In the genomic region with DNA sequence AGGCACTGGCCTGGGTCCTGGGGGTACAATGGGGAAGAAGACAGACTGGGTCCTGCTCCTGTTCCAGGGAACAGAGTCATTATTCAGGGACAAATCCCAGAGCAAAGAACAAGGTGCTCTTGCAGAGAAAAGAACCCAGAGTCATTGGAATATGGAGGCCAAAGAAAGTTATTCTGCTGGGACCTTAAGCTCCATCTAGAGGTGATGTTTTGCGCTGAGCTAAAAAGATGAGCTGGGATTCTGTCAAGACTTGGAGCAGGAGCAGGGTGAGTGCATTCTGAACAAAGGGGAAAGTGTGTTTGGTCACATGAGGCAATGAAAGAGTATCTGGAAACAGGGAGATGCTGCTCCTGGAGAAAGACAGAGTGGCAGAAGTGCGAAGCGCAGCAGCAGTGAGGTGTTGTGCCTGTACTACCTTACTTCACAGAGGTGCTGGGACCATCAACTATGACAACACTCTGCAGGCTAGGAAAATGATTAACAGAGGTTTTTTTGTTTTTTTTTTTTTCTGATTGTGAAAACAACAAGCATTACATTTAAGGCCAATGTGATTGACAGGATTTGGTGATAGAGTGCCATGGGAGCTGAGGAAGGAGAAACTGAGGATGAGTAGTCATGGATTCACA, we compare ENCODE assay signal across 8 cellular contexts.
DNase-seq lines count a peak whose midpoint lies in the region; ATAC-seq, FAIRE-seq and TF ChIP-seq lines count a peak whose summit lies in the region.

No MANE protein-coding gene starts in this region.

- in situ Hi-C loops in GM12878 (cut with MboI) = no loop called here

- TF ChIP-seq CTCF in GM12864 (IDR thresholded peaks at IDR 0.05; ENCODE audit: low read depth, low read length, missing control alignments) = peak; percentile 57
- peak; percentile 46 to 58 (median 47); a peak in 5 of 6 replicates for TF ChIP-seq CTCF in GM12878 (IDR thresholded peaks at IDR 0.05 in 2 of 3, conservative IDR thresholded peaks at IDR 0.05 in 1 of 3; ENCODE audit: control insufficient read depth in 2 of 3, extremely low read depth in 1 of 3, insufficient read depth in 1 of 3, low read depth in 3 of 3, low read length in 3 of 3)
- TF ChIP-seq CTCF in mucosa of descending colon (IDR thresholded peaks at IDR 0.05) = no peak

- ATAC-seq in GM12878 (peak; percentile 90), mucosa of descending colon (peak; percentile 76), GM21360 (IDR thresholded peaks at IDR 0.05; ENCODE audit: unreplicated experiment) (no peak)

- SMC1A ChIA-PET in GM12878 (lab: Charles Lee; ENCODE audit: uncharacterized antibody, unreplicated experiment) = interaction anchor here (0.6 to 4.3 kb wide), 36 partner anchors 13 to 368 kb away, joined by 3 to 83 read pairs (median 5); partner anchors contain the start of gene AKAP11

- no TSS peak for BruUV-seq in GM12878 (replicated peaks; lab: Mats Ljungman, UMichigan)

- POLR2A ChIA-PET in GM12878 (lab: Charles Lee) = interaction anchor here (0.7 to 1.2 kb wide), 5 partner anchors 105 to 148 kb away, joined by 3 to 4 read pairs (median 3); no protein-coding TSS in a partner anchor

- WGBS in GM12878 (ENCODE audit: insufficient coverage, insufficient replicate concordance, low lambda C conversion rate, missing lambda C conversion rate) = 81% methylated on average over 3 of the region's 3 CpGs

- TF ChIP-seq RAD21 in GM12878 (IDR thresholded peaks at IDR 0.05; ENCODE audit: insufficient read depth, low read depth, low read length) = peak; percentile 83

- no peak for TF ChIP-seq EP300 in GM12878 (IDR thresholded peaks at IDR 0.05; ENCODE audit: borderline replicate concordance in 1 of 2, control insufficient read depth in 1 of 2, low read depth in 2 of 2, low read length in 2 of 2)

- RAD21 ChIA-PET in GM12878 (lab: Charles Lee; ENCODE audit: unreplicated experiment) = interaction anchor here (0.6 to 3.0 kb wide), 31 partner anchors 13 to 811 kb away, joined by 3 to 85 read pairs (median 4); no protein-coding TSS in a partner anchor

- H3K36me3 ChIP-seq in GM12878 (ENCODE audit: control insufficient read depth in 2 of 2, insufficient read depth in 2 of 2, low read length in 1 of 2) = no peaks in the 10 kb centered on the region
- no peaks in the 10 kb centered on the region for H3K36me3 ChIP-seq in mucosa of descending colon (ENCODE audit: low read depth)

- intact Hi-C loops in GM12878 (cut with micrococcal nuclease; ENCODE audit: unreplicated experiment) (loop anchor here (1.0 to 5.0 kb wide), 3 partner anchors 71 to 144 kb away; no protein-coding TSS in a partner anchor), mucosa of descending colon (cut with DNase I, micrococcal nuclease) (no loop called here)

- no peak for FAIRE-seq in GM12878 (lab: Jason Lieb, UNC)
- FAIRE-seq in urothelium cell line (lab: Jason Lieb, UNC) = no peak

- TF ChIP-seq POLR2A in GM12878 (IDR thresholded peaks at IDR 0.05; ENCODE audit: low read depth, low read length) = no peak

- H3K4me3 ChIP-seq in GM12864 (ENCODE audit: low read depth, low read length) (no peak overlapping the region), GM12878 (no peak overlapping the region), mucosa of descending colon (no peak overlapping the region)

- CTCF ChIA-PET in GM12878 (lab: Yijun Ruan, JAX) = interaction anchor here (0.6 to 4.3 kb wide), 48 partner anchors 13 to 452 kb away, joined by 3 to 67 read pairs (median 5); no protein-coding TSS in a partner anchor

- no peaks in the 10 kb centered on the region for H3K27me3 ChIP-seq in GM12878 (replicated peaks in 1 of 2; ENCODE audit: control insufficient read depth in 2 of 2, insufficient read depth in 2 of 2, low read length in 1 of 2)

- 0 out of 2 replicates have a peak, but pooled peaks cover 3% of the 10 kb centered on the region for H3K4me1 ChIP-seq in GM12878 (ENCODE audit: control insufficient read depth, insufficient read depth, low read length)
- H3K4me1 ChIP-seq in mucosa of descending colon (ENCODE audit: low read depth) = no peaks in the 10 kb centered on the region

- no peak overlapping the region for H3K9ac ChIP-seq in GM12878 (ENCODE audit: control insufficient read depth, insufficient read depth, low read length)

- no peak overlapping the region for H3K27ac ChIP-seq in GM12878 (ENCODE audit: control insufficient read depth, insufficient read depth)

- no peaks in the 10 kb centered on the region for H4K20me1 ChIP-seq in GM12878 (ENCODE audit: control insufficient read depth, insufficient read depth)

- H3K79me2 ChIP-seq in GM12878 (ENCODE audit: control insufficient read depth, insufficient read depth, low read length) = no peaks in the 10 kb centered on the region

- H3K4me2 ChIP-seq in GM12878 (ENCODE audit: control insufficient read depth, insufficient read depth) = no peak overlapping the region

- peak overlapping the region; percentile 55 for H2AFZ ChIP-seq in GM12878 (ENCODE audit: control insufficient read depth, low read depth, low read length)

- H3K9me3 ChIP-seq in GM12878 (replicated peaks; ENCODE audit: control insufficient read depth, insufficient read depth, low read length) (no peaks in the 10 kb centered on the region; the same call in 1 of the 3 replicates), mucosa of descending colon (no peaks in the 10 kb centered on the region)

- DNase-seq in GM12864 (ENCODE audit: low read depth) (peak; percentile 35), LHCN-M2 (ENCODE audit: low read depth) (peak; percentile 34), GM12878 (ENCODE audit: low read depth, low spot score) (no peak), mucosa of descending colon (peak in 1 of 3 donors; percentile 40), NCI-H1048 (lab: John Stamatoyannopoulos, UW) (no peak), NCI-H510A (lab: John Stamatoyannopoulos, UW) (no peak), urothelium cell line (ENCODE audit: low spot score) (no peak)

TF ChIP-seq in GM12878, 131 proteins besides CTCF, POLR2A, EP300 and RAD21 (continues in another document):
- TF ChIP-seq EED (IDR thresholded peaks at IDR 0.05; ENCODE audit: low read depth) = 0 out of 2 replicates have a peak, but pooled peaks have one; percentile 36
- no peak for TF ChIP-seq BHLHE40 (IDR thresholded peaks at IDR 0.05; ENCODE audit: borderline replicate concordance in 1 of 2, low read depth in 2 of 2, low read length in 1 of 2)
- TF ChIP-seq SUZ12 (IDR thresholded peaks at IDR 0.05; ENCODE audit: unreplicated experiment) = no peak
- no peak for TF ChIP-seq SREBF1 (IDR thresholded peaks at IDR 0.05; ENCODE audit: low read length)
- no peak for TF ChIP-seq ZNF207 (IDR thresholded peaks at IDR 0.05; ENCODE audit: borderline replicate concordance)
- TF ChIP-seq SMARCA5 (IDR thresholded peaks at IDR 0.05) = no peak
- TF ChIP-seq SMC3 (IDR thresholded peaks at IDR 0.05; ENCODE audit: borderline replicate concordance, low read length) = peak; percentile 66; the same call in 1 of the 2 replicates
- no peak for TF ChIP-seq TARDBP (IDR thresholded peaks at IDR 0.05; ENCODE audit: borderline replicate concordance)
- no peak for TF ChIP-seq PAX5 (IDR thresholded peaks at IDR 0.05; ENCODE audit: borderline replicate concordance, low read depth, low read length)
- no peak for TF ChIP-seq ZNF384 (IDR thresholded peaks at IDR 0.05; ENCODE audit: borderline replicate concordance, low read depth, low read length)
- no peak for TF ChIP-seq HDAC6 (IDR thresholded peaks at IDR 0.05; ENCODE audit: unreplicated experiment)
- TF ChIP-seq, protein P1, sequence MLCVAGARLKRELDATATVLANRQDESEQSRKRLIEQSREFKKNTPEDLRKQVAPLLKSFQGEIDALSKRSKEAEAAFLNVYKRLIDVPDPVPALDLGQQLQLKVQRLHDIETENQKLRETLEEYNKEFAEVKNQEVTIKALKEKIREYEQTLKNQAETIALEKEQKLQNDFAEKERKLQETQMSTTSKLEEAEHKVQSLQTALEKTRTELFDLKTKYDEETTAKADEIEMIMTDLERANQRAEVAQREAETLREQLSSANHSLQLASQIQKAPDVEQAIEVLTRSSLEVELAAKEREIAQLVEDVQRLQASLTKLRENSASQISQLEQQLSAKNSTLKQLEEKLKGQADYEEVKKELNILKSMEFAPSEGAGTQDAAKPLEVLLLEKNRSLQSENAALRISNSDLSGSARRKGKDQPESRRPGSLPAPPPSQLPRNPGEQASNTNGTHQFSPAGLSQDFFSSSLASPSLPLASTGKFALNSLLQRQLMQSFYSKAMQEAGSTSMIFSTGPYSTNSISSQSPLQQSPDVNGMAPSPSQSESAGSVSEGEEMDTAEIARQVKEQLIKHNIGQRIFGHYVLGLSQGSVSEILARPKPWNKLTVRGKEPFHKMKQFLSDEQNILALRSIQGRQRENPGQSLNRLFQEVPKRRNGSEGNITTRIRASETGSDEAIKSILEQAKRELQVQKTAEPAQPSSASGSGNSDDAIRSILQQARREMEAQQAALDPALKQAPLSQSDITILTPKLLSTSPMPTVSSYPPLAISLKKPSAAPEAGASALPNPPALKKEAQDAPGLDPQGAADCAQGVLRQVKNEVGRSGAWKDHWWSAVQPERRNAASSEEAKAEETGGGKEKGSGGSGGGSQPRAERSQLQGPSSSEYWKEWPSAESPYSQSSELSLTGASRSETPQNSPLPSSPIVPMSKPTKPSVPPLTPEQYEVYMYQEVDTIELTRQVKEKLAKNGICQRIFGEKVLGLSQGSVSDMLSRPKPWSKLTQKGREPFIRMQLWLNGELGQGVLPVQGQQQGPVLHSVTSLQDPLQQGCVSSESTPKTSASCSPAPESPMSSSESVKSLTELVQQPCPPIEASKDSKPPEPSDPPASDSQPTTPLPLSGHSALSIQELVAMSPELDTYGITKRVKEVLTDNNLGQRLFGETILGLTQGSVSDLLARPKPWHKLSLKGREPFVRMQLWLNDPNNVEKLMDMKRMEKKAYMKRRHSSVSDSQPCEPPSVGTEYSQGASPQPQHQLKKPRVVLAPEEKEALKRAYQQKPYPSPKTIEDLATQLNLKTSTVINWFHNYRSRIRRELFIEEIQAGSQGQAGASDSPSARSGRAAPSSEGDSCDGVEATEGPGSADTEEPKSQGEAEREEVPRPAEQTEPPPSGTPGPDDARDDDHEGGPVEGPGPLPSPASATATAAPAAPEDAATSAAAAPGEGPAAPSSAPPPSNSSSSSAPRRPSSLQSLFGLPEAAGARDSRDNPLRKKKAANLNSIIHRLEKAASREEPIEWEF (IDR thresholded peaks at IDR 0.05; ENCODE audit: insufficient replicate concordance, low read depth, low read length) = no peak
- TF ChIP-seq IKZF1 (conservative IDR thresholded peaks at IDR 0.05) = 0 out of 2 replicates have a peak, but pooled peaks have one; percentile 9
- no peak for TF ChIP-seq CBX5 (IDR thresholded peaks at IDR 0.05; ENCODE audit: low read depth)

Comparison
In these comparisons a context has a peak if more than half of its experiments do, and no peak if none do; other contexts are left out.
1. DNase-seq: peak in GM12864 (single experiment) and LHCN-M2 (single experiment); none in GM12878 (single experiment), NCI-H1048 (single experiment), NCI-H510A (single experiment) and urothelium cell line (single experiment).